In the genomic region with DNA sequence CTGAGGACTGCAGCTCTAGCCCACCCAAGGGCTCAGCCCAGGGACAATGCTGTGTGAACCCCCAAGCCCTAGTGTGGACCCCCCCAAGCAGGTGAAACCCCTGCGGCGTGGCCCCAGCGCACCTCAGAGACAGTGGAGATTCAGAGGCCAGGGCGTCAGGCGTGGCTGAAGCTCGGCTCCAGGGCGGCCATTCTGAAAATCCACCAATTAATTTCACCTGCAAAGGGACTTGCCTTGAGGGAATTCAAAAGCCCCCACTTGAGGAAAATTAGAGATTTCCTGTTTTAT, we compare ENCODE assay signal across 8 cellular contexts.
"Had no signal": no experiment of that assay in that cellular context is flagged by ENCODE, and none has a peak within 500 bp of the region (broad histone marks: within the 10 kb centered on the region; RNA-seq: fewer than 3 reads in every experiment).

No MANE protein-coding gene starts in this region.

- DNase-seq: IMR-90, KBM-7, KG1 had no signal

- FAIRE-seq: HepG2, HTR-8/SVneo, K562 had no signal

- H3K4me2 ChIP-seq: KMS-11 had no signal

- H3K27ac ChIP-seq: HL-60, KMS-11 had no signal

- H3K9ac ChIP-seq: KMS-11 had no signal

- H3K4me3 ChIP-seq: K562 had no signal

- ATAC-seq: HepG2, K562 had no signal
